1 cellular context compared by ENCODE assay signal in the genomic region with DNA sequence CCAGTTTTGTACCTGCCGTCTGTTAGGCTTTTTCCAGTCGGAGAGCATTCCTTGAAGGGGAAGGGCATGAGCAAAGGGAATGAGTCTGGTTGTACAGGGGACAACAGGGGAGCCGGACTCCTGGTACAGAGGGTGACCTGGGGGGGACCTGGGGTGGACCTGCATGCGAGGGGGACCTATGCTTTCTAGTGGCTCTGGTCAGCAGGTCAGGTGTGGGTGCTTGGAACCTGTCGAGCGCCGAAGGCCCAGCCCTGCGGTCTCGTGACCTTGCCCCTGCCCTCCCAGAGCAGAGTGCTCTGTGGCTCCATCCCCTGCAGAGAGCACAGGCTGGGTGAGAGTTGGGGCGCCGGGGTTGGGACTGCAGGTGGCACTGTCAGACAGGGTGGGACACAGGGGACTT.
TF ChIP-seq lines count a peak whose summit lies in the region.

No MANE protein-coding gene starts in this region.

TF ChIP-seq in SK-N-SH treated with all-trans-retinoic acid at 6 μM for 48 hours, 23 proteins besides CTCF, POLR2A, EP300 and RAD21 (continued from another document):
- TF ChIP-seq, protein P1, sequence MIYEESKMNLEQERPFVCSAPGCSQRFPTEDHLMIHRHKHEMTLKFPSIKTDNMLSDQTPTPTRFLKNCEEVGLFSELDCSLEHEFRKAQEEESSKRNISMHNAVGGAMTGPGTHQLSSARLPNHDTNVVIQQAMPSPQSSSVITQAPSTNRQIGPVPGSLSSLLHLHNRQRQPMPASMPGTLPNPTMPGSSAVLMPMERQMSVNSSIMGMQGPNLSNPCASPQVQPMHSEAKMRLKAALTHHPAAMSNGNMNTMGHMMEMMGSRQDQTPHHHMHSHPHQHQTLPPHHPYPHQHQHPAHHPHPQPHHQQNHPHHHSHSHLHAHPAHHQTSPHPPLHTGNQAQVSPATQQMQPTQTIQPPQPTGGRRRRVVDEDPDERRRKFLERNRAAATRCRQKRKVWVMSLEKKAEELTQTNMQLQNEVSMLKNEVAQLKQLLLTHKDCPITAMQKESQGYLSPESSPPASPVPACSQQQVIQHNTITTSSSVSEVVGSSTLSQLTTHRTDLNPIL (CRISPR knock-in tag; IDR thresholded peaks at IDR 0.05; ENCODE audit: low read depth): no peak
- TF ChIP-seq ISL1 (CRISPR knock-in tag; IDR thresholded peaks at IDR 0.05): no peak
- TF ChIP-seq SNAI2 (CRISPR knock-in tag; IDR thresholded peaks at IDR 0.05): no peak
